In genomic region chr9:131854906-131855504, GRCh38 we compare ENCODE assay signal across 1 cellular context.
TF ChIP-seq lines count a peak whose summit lies in the region.

No MANE protein-coding gene starts in this region.

TF ChIP-seq in GM23338, 12 proteins besides CTCF, POLR2A, EP300 and RAD21 (continued from another document):
- TF ChIP-seq, protein P1, sequence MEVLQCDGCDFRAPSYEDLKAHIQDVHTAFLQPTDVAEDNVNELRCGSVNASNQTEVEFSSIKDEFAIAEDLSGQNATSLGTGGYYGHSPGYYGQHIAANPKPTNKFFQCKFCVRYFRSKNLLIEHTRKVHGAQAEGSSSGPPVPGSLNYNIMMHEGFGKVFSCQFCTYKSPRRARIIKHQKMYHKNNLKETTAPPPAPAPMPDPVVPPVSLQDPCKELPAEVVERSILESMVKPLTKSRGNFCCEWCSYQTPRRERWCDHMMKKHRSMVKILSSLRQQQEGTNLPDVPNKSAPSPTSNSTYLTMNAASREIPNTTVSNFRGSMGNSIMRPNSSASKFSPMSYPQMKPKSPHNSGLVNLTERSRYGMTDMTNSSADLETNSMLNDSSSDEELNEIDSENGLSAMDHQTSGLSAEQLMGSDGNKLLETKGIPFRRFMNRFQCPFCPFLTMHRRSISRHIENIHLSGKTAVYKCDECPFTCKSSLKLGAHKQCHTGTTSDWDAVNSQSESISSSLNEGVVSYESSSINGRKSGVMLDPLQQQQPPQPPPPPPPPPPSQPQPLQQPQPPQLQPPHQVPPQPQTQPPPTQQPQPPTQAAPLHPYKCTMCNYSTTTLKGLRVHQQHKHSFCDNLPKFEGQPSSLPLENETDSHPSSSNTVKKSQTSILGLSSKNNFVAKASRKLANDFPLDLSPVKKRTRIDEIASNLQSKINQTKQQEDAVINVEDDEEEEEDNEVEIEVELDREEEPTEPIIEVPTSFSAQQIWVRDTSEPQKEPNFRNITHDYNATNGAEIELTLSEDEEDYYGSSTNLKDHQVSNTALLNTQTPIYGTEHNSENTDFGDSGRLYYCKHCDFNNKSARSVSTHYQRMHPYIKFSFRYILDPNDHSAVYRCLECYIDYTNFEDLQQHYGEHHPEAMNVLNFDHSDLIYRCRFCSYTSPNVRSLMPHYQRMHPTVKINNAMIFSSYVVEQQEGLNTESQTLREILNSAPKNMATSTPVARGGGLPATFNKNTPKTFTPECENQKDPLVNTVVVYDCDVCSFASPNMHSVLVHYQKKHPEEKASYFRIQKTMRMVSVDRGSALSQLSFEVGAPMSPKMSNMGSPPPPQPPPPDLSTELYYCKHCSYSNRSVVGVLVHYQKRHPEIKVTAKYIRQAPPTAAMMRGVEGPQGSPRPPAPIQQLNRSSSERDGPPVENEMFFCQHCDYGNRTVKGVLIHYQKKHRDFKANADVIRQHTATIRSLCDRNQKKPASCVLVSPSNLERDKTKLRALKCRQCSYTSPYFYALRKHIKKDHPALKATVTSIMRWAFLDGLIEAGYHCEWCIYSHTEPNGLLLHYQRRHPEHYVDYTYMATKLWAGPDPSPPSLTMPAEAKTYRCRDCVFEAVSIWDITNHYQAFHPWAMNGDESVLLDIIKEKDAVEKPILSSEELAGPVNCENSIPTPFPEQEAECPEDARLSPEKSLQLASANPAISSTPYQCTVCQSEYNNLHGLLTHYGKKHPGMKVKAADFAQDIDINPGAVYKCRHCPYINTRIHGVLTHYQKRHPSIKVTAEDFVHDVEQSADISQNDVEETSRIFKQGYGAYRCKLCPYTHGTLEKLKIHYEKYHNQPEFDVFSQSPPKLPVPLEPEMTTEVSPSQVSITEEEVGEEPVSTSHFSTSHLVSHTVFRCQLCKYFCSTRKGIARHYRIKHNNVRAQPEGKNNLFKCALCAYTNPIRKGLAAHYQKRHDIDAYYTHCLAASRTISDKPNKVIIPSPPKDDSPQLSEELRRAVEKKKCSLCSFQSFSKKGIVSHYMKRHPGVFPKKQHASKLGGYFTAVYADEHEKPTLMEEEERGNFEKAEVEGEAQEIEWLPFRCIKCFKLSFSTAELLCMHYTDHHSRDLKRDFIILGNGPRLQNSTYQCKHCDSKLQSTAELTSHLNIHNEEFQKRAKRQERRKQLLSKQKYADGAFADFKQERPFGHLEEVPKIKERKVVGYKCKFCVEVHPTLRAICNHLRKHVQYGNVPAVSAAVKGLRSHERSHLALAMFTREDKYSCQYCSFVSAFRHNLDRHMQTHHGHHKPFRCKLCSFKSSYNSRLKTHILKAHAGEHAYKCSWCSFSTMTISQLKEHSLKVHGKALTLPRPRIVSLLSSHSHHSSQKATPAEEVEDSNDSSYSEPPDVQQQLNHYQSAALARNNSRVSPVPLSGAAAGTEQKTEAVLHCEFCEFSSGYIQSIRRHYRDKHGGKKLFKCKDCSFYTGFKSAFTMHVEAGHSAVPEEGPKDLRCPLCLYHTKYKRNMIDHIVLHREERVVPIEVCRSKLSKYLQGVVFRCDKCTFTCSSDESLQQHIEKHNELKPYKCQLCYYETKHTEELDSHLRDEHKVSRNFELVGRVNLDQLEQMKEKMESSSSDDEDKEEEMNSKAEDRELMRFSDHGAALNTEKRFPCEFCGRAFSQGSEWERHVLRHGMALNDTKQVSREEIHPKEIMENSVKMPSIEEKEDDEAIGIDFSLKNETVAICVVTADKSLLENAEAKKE (CRISPR knock-in tag; IDR thresholded peaks at IDR 0.05) = no peak
- TF ChIP-seq NANOG (IDR thresholded peaks at IDR 0.05; ENCODE audit: borderline replicate concordance) (no peak), EZH2 (IDR thresholded peaks at IDR 0.05; ENCODE audit: low read depth, unreplicated experiment) (no peak), ZNF331 (CRISPR knock-in tag; IDR thresholded peaks at IDR 0.05; ENCODE audit: low read depth) (no peak)
